18 cellular contexts compared by ENCODE assay signal in genomic region chr18:78571831-78572347, GRCh38.
"Had no signal": no experiment of that assay in that cellular context is flagged by ENCODE, and none has a peak within 500 bp of the region (broad histone marks: within the 10 kb centered on the region; RNA-seq: fewer than 3 reads in every experiment).

No MANE protein-coding gene starts in this region.

- H3K4me3 Mint-ChIP-seq: memory B cell; nephron; neural progenitor cell; stimulated activated effector memory CD8-positive, alpha-beta T cell treated with anti-CD3 and anti-CD28 coated beads, Interleukin-12 subunit alpha, Interleukin-12 subunit beta, amount 100 ng/mL, for 72 hours had no signal

- H3K27ac Mint-ChIP-seq: memory B cell; nephron; stimulated activated effector memory CD8-positive, alpha-beta T cell treated with anti-CD3 and anti-CD28 coated beads, Interleukin-12 subunit alpha, Interleukin-12 subunit beta, amount 100 ng/mL, for 72 hours had no signal

- H3K4me1 Mint-ChIP-seq: memory B cell; nephron; neural progenitor cell; stimulated activated effector memory CD8-positive, alpha-beta T cell treated with anti-CD3 and anti-CD28 coated beads, Interleukin-12 subunit alpha, Interleukin-12 subunit beta, amount 100 ng/mL, for 72 hours had no signal

- DNase-seq: dermis blood vessel endothelial cell; effector memory CD4-positive, alpha-beta T cell; erythroblast; foreskin fibroblast; gastrocnemius medialis; head of caudate nucleus; midbrain; nucleus accumbens; stimulated activated CD4-positive, alpha-beta T cell treated with anti-CD3 and anti-CD28 coated beads, Interleukin-2, amount 100 ng/mL, for 24 hours; stimulated activated CD4-positive, alpha-beta T cell treated with anti-CD3 and anti-CD28 coated beads, Interleukin-4, amount 100 ng/mL, for 24 hours; stomach; thyroid gland; trophoblast cell had no signal

- H3K36me3 Mint-ChIP-seq: stimulated activated effector memory CD8-positive, alpha-beta T cell treated with anti-CD3 and anti-CD28 coated beads, Interleukin-12 subunit alpha, Interleukin-12 subunit beta, amount 100 ng/mL, for 72 hours had no signal

- H3K27me3 Mint-ChIP-seq: memory B cell had no signal

- ATAC-seq: gastrocnemius medialis; sciatic nerve; stimulated activated effector memory CD8-positive, alpha-beta T cell treated with anti-CD3 and anti-CD28 coated beads, Interleukin-12 subunit alpha, Interleukin-12 subunit beta, amount 100 ng/mL, for 72 hours had no signal
